ENCODE assay signal across 10 cellular contexts in genomic region chr22:35649636-35650250, GRCh38. TPM values are rescaled to one million over a fixed set of nuclear protein-coding genes. Genes with fewer than 3 reads are reported as not detected.
A peak's percentile ranks its signal among the peaks of the same experiment; 100 is the strongest.
DNase-seq lines count a peak whose midpoint lies in the region; ATAC-seq and TF ChIP-seq lines count a peak whose summit lies in the region.
"Had no signal": no experiment of that assay in that cellular context is flagged by ENCODE, and none has a peak within 500 bp of the region (broad histone marks: within the 10 kb centered on the region; RNA-seq: fewer than 3 reads in every experiment).

No MANE protein-coding gene starts in this region.

- H3K4me1 ChIP-seq in BLaER1 (peaks cover 34% of the 10 kb centered on the region), KMS-11 (ENCODE audit: low read depth, poor library complexity, severe bottlenecking) (peaks cover 32% of the 10 kb centered on the region), colonic mucosa (peaks cover 6% of the 10 kb centered on the region)

- H4K20me1 ChIP-seq in BLaER1 = no peaks in the 10 kb centered on the region
- no peaks in the 10 kb centered on the region for H4K20me1 ChIP-seq in KMS-11 (ENCODE audit: insufficient read depth)

- peak overlapping the region; percentile 91 for H3K4me3 Mint-ChIP-seq in osteocyte (ENCODE audit: unreplicated experiment)

- H3K4me1 Mint-ChIP-seq in osteocyte (ENCODE audit: unreplicated experiment) = peaks cover 41% of the 10 kb centered on the region

- intact Hi-C loops in colonic mucosa (cut with DNase I) = no loop called here

- peaks cover 8% of the 10 kb centered on the region for H3K36me3 Mint-ChIP-seq in osteocyte (ENCODE audit: unreplicated experiment)

- no peaks in the 10 kb centered on the region for H3K9me3 Mint-ChIP-seq in osteocyte (ENCODE audit: unreplicated experiment)

- ATAC-seq in HG03025 (IDR thresholded peaks at IDR 0.05; ENCODE audit: low FRiP score, unreplicated experiment) (no peak), HG03097 (IDR thresholded peaks at IDR 0.05; ENCODE audit: low FRiP score, unreplicated experiment) (no peak)

- H3K9me3 ChIP-seq in BLaER1 (peaks cover 9% of the 10 kb centered on the region), colonic mucosa (no peaks in the 10 kb centered on the region)

- H3K9ac ChIP-seq in BLaER1 = no peak overlapping the region; the same call in 1 of the 2 replicates
- H3K9ac ChIP-seq in KMS-11 = peak overlapping the region; percentile 91; the same call in 1 of the 2 replicates
- H3K9ac ChIP-seq in colonic mucosa (ENCODE audit: low read depth in 2 of 2, low read length in 2 of 2) = peak overlapping the region; percentile 52 to 100

- peak overlapping the region; percentile 91; the same call in 1 of the 2 replicates for H2AFZ ChIP-seq in KMS-11 (ENCODE audit: low read depth)

- H3K4me2 ChIP-seq in BLaER1 (peak overlapping the region; percentile 86), KMS-11 (peak overlapping the region; percentile 92)

- H3K36me3 ChIP-seq in BLaER1 (peaks cover 6% of the 10 kb centered on the region), KMS-11 (ENCODE audit: insufficient read depth) (no peaks in the 10 kb centered on the region), colonic mucosa (no peaks in the 10 kb centered on the region)

- H3K4me3 ChIP-seq in BLaER1 = peak overlapping the region; percentile 72; the same call in 1 of the 2 replicates
- H3K4me3 ChIP-seq in KMS-11 (IDR thresholded peaks at IDR 0.05; ENCODE audit: insufficient read depth, low read depth, low read length) = no peak overlapping the region
- H3K4me3 ChIP-seq in colonic mucosa = peak overlapping the region; percentile 76

- no peak overlapping the region for H3K27ac ChIP-seq in BLaER1
- H3K27ac ChIP-seq in KMS-11 = peak overlapping the region; percentile 89; the same call in 1 of the 2 replicates
- peak overlapping the region; percentile 93 for H3K27ac ChIP-seq in colonic mucosa

- H3K27me3 Mint-ChIP-seq in osteocyte (ENCODE audit: unreplicated experiment) = no peaks in the 10 kb centered on the region

- DNase-seq in colonic mucosa (no peak), osteocyte (ENCODE audit: extremely low spot score, unreplicated experiment) (peak; percentile 57), GM19238 (ENCODE audit: insufficient read length, low spot score) (no peak), kidney glomerular epithelial cell (lab: John Stamatoyannopoulos, UW) (no peak)
- DNase-seq: activated CD4-positive, CD25-positive, alpha-beta regulatory T cell; NCI-H446 had no signal

- H3K79me2 ChIP-seq in KMS-11 (ENCODE audit: insufficient read depth, low read depth) = peaks cover 17% of the 10 kb centered on the region

- no peak for TF ChIP-seq CTCF in KMS-11 (conservative IDR thresholded peaks at IDR 0.05; ENCODE audit: low read depth, low read length)
- no peak for TF ChIP-seq CTCF in colonic mucosa (IDR thresholded peaks at IDR 0.05)
- no peak for TF ChIP-seq CTCF in osteocyte (IDR thresholded peaks at IDR 0.05)

- no peak overlapping the region for H3K27ac Mint-ChIP-seq in osteocyte (ENCODE audit: unreplicated experiment)

- no peaks in the 10 kb centered on the region for H3K27me3 ChIP-seq in BLaER1
- no peaks in the 10 kb centered on the region for H3K27me3 ChIP-seq in KMS-11 (ENCODE audit: insufficient read depth, low read depth)
- no peaks in the 10 kb centered on the region for H3K27me3 ChIP-seq in colonic mucosa

RNA-seq across cellular contexts. Expression of gene APOL6, which starts 1.5 kb away (rescaled TPM):
- total RNA-seq in colonic mucosa = 10 to 100 TPM; 31.4 to 40.3 TPM
- total RNA-seq in osteocyte = 11.8 and 14.3 TPM in 2 replicates

RNA-seq across cellular contexts. Expression of gene MB, which starts 32.6 kb away (rescaled TPM):
- 1 to 10 TPM; 2.9 to 8.8 TPM for total RNA-seq in colonic mucosa
- not detected in 2 replicates for total RNA-seq in osteocyte
